8 cellular contexts compared by ENCODE assay signal in genomic region chr10:56360967-56361841, GRCh38. TPM values are rescaled to one million over a fixed set of nuclear protein-coding genes. Genes with fewer than 3 reads are reported as not detected.
DNase-seq lines count a peak whose midpoint lies in the region; ATAC-seq, FAIRE-seq and TF ChIP-seq lines count a peak whose summit lies in the region.

Gene ZWINT (minus strand): TSS chr10:56361259. CDS start chr10:56361236, 23 bp downstream.

- no peak for TF ChIP-seq CTCF in prostate gland (IDR thresholded peaks at IDR 0.05)

- H3K9me3 ChIP-seq in T-helper 17 cell (ENCODE audit: control insufficient read depth, low read length, poor library complexity, severe bottlenecking) (no peaks in the 10 kb centered on the region), prostate gland (no peaks in the 10 kb centered on the region)

- TF ChIP-seq POLR2A in prostate gland (IDR thresholded peaks at IDR 0.05), result peak; percentile 49

- peak; percentile 99 for FAIRE-seq in urothelium cell line (lab: Jason Lieb, UNC)

- peak within 1 kb of the TSS; percentile 96 for H3K4me3 Mint-ChIP-seq in T-helper 17 cell

- H3K27me3 ChIP-seq in prostate gland (replicated peaks; ENCODE audit: insufficient read depth), result no peaks in the 10 kb centered on the region

- peaks cover 30% of the 10 kb centered on the region for H3K4me1 Mint-ChIP-seq in T-helper 17 cell

- H3K27me3 Mint-ChIP-seq in T-helper 17 cell, result no peaks in the 10 kb centered on the region

- H3K27ac ChIP-seq in prostate gland, result peak within 1 kb of the TSS; percentile 59 to 71

- WGBS in prostate gland, result under 1% methylated on average over 52 of the region's 52 CpGs

- H3K4me1 ChIP-seq in prostate gland (replicated peaks), result peaks cover 5% of the 10 kb centered on the region

- ATAC-seq in GM18499 (IDR thresholded peaks at IDR 0.05; ENCODE audit: insufficient read depth, unreplicated experiment), result peak; percentile 97
- peak; percentile 99 for ATAC-seq in HG02938 (IDR thresholded peaks at IDR 0.05; ENCODE audit: unreplicated experiment)
- ATAC-seq in T-helper 17 cell, result peak; percentile 97
- ATAC-seq in left ventricle myocardium superior, result peak; percentile 100

- intact Hi-C loops in left ventricle myocardium superior (cut with micrococcal nuclease) (no loop called here), prostate gland (cut with DNase I) (no loop called here)

- DNase-seq in NCI-H1694 treated with DMSO at 0.1 percent for 48 hours (lab: John Stamatoyannopoulos, UW) (peak; percentile 94), T-helper 17 cell (peak; percentile 85 to 88 (median 87)), amniotic stem cell (lab: John Stamatoyannopoulos, UW) (peak; percentile 90), left ventricle myocardium superior (peak; percentile 97), prostate gland (ENCODE audit: low spot score) (peak; percentile 92), urothelium cell line (ENCODE audit: low spot score) (peak; percentile 98)

- peak within 1 kb of the TSS; percentile 39 to 46 for H3K4me3 ChIP-seq in prostate gland

- no peaks in the 10 kb centered on the region for H3K36me3 Mint-ChIP-seq in T-helper 17 cell (ENCODE audit: low read depth)

- H3K27ac Mint-ChIP-seq in T-helper 17 cell, result peak within 1 kb of the TSS; percentile 89

- H3K36me3 ChIP-seq in prostate gland, result no peaks in the 10 kb centered on the region

RNA-seq across cellular contexts. Expression of gene ZWINT, which starts in this region (rescaled TPM):
- total RNA-seq in T-helper 17 cell, result 1 to 10 TPM; 1.8 to 2.1 TPM
- 1.8 TPM for total RNA-seq in left ventricle myocardium superior
- 10 to 100 TPM; 16.3 to 20.3 TPM for total RNA-seq in prostate gland

Comparison
In these comparisons a context has a peak if more than half of its experiments do, and no peak if none do; other contexts are left out.
1. Peak in every context shown above with its lines: DNase-seq, ATAC-seq, H3K4me3 ChIP-seq and H3K27ac ChIP-seq.